10 cellular contexts compared by ENCODE assay signal in the genomic region with DNA sequence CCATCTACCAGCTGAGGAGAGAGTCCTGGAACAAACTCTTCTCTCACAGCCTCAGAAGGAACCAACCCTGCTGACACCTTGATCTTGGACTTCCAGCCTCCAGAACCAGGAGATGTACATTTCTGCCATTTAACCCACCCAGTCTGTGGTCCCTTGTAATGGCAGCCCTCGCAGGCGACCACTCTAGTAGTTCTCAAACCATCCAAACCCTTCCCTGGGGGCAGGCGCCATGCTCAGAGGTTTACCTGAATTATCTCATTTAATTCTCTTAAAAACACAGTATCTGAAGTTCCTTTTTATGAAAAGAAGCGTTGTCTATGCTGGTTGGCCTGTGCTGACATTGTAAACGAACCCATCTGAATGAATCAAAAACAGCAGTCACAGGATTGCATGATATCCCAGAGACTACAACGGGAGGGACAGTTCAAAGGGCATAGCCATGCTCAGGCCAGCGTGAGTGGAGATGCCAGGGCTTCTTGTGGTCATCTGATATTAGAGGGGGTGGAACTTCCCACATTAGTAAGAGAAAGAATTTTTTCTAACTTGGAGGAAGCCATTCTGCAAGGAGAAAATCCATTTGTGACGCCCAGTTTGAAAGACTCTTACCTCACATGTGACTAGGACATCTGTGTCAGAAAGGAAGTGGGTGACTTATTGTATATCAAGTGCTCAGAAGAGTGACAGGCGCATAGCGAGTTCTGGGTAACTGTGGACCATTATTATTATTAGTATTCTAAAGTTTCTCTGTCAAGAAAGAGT. TPM values are rescaled to one million over a fixed set of nuclear protein-coding genes. Genes with fewer than 3 reads are reported as not detected.
DNase-seq lines count a peak whose midpoint lies in the region; ATAC-seq and TF ChIP-seq lines count a peak whose summit lies in the region.
"Had no signal": no experiment of that assay in that cellular context is flagged by ENCODE, and none has a peak within 500 bp of the region (broad histone marks: within the 10 kb centered on the region; RNA-seq: fewer than 3 reads in every experiment).

No MANE protein-coding gene starts in this region.

- peak overlapping the region; percentile 55 to 79 (median 66) for H3K27ac ChIP-seq in stomach
- H3K27ac ChIP-seq: psoas muscle had no signal

- H3K4me3 Mint-ChIP-seq in activated T-cell treated with anti-CD3 and anti-CD28 coated beads, Interleukin-2, amount 50 U/mL, for 24 hours, result peak overlapping the region; percentile 57
- H3K4me3 Mint-ChIP-seq in activated naive CD8-positive, alpha-beta T cell treated with anti-CD3 and anti-CD28 coated beads, Interleukin-2, amount 10 ng/mL, durations not matched to agents 7 days and 5 days, result peak overlapping the region; percentile 75

- no peak for DNase-seq in activated T-cell treated with anti-CD3 and anti-CD28 coated beads, Interleukin-2, amount 50 U/mL, for 24 hours
- no peak for DNase-seq in activated T-cell treated with anti-CD3 and anti-CD28 coated beads, Interleukin-2, amount 50 U/mL, for 48 hours
- no peak for DNase-seq in activated naive CD8-positive, alpha-beta T cell treated with anti-CD3 and anti-CD28 coated beads, Interleukin-2, amount 10 ng/mL, durations not matched to agents 7 days and 5 days
- DNase-seq in stomach (no peak), HuH-7 (ENCODE audit: low spot score) (no peak)
- DNase-seq: psoas muscle had no signal

- ATAC-seq in HG03432 (IDR thresholded peaks at IDR 0.05; ENCODE audit: unreplicated experiment), result peak; percentile 54
- peak; percentile 88 for ATAC-seq in activated naive CD8-positive, alpha-beta T cell treated with anti-CD3 and anti-CD28 coated beads, Interleukin-2, amount 10 ng/mL, durations not matched to agents 7 days and 5 days (ENCODE audit: low read depth)
- no peak for ATAC-seq in GM21526 (IDR thresholded peaks at IDR 0.05; ENCODE audit: low FRiP score, unreplicated experiment)
- no peak for ATAC-seq in HG03342 (IDR thresholded peaks at IDR 0.05; ENCODE audit: unreplicated experiment)
- ATAC-seq: psoas muscle had no signal

- H3K27ac Mint-ChIP-seq in activated T-cell treated with anti-CD3 and anti-CD28 coated beads, Interleukin-2, amount 50 U/mL, for 24 hours, result peak overlapping the region; percentile 96
- peak overlapping the region; percentile 96 for H3K27ac Mint-ChIP-seq in activated naive CD8-positive, alpha-beta T cell treated with anti-CD3 and anti-CD28 coated beads, Interleukin-2, amount 10 ng/mL, durations not matched to agents 7 days and 5 days

- intact Hi-C loops in stomach (cut with DNase I; ENCODE audit: low total_unique reads), result no loop called here

- no peak for TF ChIP-seq EP300 in stomach (IDR thresholded peaks at IDR 0.05)

- peaks cover 0 to 6% (median 0%) of the 10 kb centered on the region in 4 donors for H3K9me3 ChIP-seq in stomach
- H3K9me3 ChIP-seq: psoas muscle, thoracic aorta had no signal

- no peaks in the 10 kb centered on the region for H3K36me3 ChIP-seq in stomach
- H3K36me3 ChIP-seq: thoracic aorta had no signal

- peaks cover 100% of the 10 kb centered on the region for H3K4me1 Mint-ChIP-seq in activated T-cell treated with anti-CD3 and anti-CD28 coated beads, Interleukin-2, amount 50 U/mL, for 24 hours (ENCODE audit: low read depth)
- H3K4me1 Mint-ChIP-seq in activated naive CD8-positive, alpha-beta T cell treated with anti-CD3 and anti-CD28 coated beads, Interleukin-2, amount 10 ng/mL, durations not matched to agents 7 days and 5 days, result peaks cover 75% of the 10 kb centered on the region

- H3K4me3 ChIP-seq in stomach, result no peak overlapping the region
- H3K4me3 ChIP-seq: psoas muscle, thoracic aorta had no signal

- H3K27me3 ChIP-seq in stomach, result peaks cover 0 to 20% (median 3%) of the 10 kb centered on the region in 3 donors

- peaks cover 0 to 12% (median 0%) of the 10 kb centered on the region in 4 donors for H3K4me1 ChIP-seq in stomach
- H3K4me1 ChIP-seq: psoas muscle had no signal

- H3K9me3 Mint-ChIP-seq in activated T-cell treated with anti-CD3 and anti-CD28 coated beads, Interleukin-2, amount 50 U/mL, for 24 hours, result peaks cover 9% of the 10 kb centered on the region
- no peaks in the 10 kb centered on the region for H3K9me3 Mint-ChIP-seq in activated naive CD8-positive, alpha-beta T cell treated with anti-CD3 and anti-CD28 coated beads, Interleukin-2, amount 10 ng/mL, durations not matched to agents 7 days and 5 days

- H3K27me3 Mint-ChIP-seq in activated T-cell treated with anti-CD3 and anti-CD28 coated beads, Interleukin-2, amount 50 U/mL, for 24 hours, result no peaks in the 10 kb centered on the region
- no peaks in the 10 kb centered on the region for H3K27me3 Mint-ChIP-seq in activated naive CD8-positive, alpha-beta T cell treated with anti-CD3 and anti-CD28 coated beads, Interleukin-2, amount 10 ng/mL, durations not matched to agents 7 days and 5 days

- POLR2A ChIA-PET in activated naive CD8-positive, alpha-beta T cell treated with anti-CD3 and anti-CD28 coated beads, Interleukin-2, amount 10 ng/mL, durations not matched to agents 7 days and 5 days (lab: Charles Lee), result interaction anchor here (0.7 to 16.6 kb wide), 10 partner anchors 8 to 45 kb away, joined by 3 to 312 read pairs (median 23); a partner anchor contains a TSS

- no peak for TF ChIP-seq CTCF in stomach (IDR thresholded peaks at IDR 0.05)

- peaks cover 5% of the 10 kb centered on the region for H3K36me3 Mint-ChIP-seq in activated T-cell treated with anti-CD3 and anti-CD28 coated beads, Interleukin-2, amount 50 U/mL, for 24 hours (ENCODE audit: low read depth)
- peaks cover 13% of the 10 kb centered on the region for H3K36me3 Mint-ChIP-seq in activated naive CD8-positive, alpha-beta T cell treated with anti-CD3 and anti-CD28 coated beads, Interleukin-2, amount 10 ng/mL, durations not matched to agents 7 days and 5 days

- WGBS in stomach, 5 donors, result 68 to 78% (median 75%) methylated on average over 10 of the region's 10 CpGs

- no peak for TF ChIP-seq POLR2A in stomach (IDR thresholded peaks at IDR 0.05)

RNA-seq across cellular contexts. Expression of a gene that starts 17.2 kb away (rescaled TPM):
- 100 to 1,000 TPM; 106 to 112 TPM for total RNA-seq in activated naive CD8-positive, alpha-beta T cell treated with anti-CD3 and anti-CD28 coated beads, Interleukin-2, amount 10 ng/mL, durations not matched to agents 7 days and 5 days
- 1 to 10 TPM in 4 of 5 donors, not detected in 1; 1.4 to 4.1 (median 3.0) TPM for total RNA-seq in stomach
- polyA plus RNA-seq in stomach, result 1 to 10 TPM in 2 of 3 donors, under 1 TPM in 1; 0.93 to 2.0 (median 1.4) TPM

Comparison
In these comparisons a context has a peak if more than half of its experiments do, and no peak if none do; other contexts are left out.
1. ATAC-seq: peak in HG03432 (single experiment) and activated naive CD8-positive, alpha-beta T cell treated with anti-CD3 and anti-CD28 coated beads, Interleukin-2, amount 10 ng/mL, durations not matched to agents 7 days and 5 days (single experiment); none in GM21526 (single experiment) and HG03342 (single experiment).
2. RNA of a gene that starts 17.2 kb away (total RNA-seq): 106 to 112 TPM in activated naive CD8-positive, alpha-beta T cell treated with anti-CD3 and anti-CD28 coated beads, Interleukin-2, amount 10 ng/mL, durations not matched to agents 7 days and 5 days; 1.4 to 4.1 TPM in stomach; every median in the first group is over 10 times any median in the second.